Comparison of ENCODE assay signal across 10 cellular contexts in the genomic region with DNA sequence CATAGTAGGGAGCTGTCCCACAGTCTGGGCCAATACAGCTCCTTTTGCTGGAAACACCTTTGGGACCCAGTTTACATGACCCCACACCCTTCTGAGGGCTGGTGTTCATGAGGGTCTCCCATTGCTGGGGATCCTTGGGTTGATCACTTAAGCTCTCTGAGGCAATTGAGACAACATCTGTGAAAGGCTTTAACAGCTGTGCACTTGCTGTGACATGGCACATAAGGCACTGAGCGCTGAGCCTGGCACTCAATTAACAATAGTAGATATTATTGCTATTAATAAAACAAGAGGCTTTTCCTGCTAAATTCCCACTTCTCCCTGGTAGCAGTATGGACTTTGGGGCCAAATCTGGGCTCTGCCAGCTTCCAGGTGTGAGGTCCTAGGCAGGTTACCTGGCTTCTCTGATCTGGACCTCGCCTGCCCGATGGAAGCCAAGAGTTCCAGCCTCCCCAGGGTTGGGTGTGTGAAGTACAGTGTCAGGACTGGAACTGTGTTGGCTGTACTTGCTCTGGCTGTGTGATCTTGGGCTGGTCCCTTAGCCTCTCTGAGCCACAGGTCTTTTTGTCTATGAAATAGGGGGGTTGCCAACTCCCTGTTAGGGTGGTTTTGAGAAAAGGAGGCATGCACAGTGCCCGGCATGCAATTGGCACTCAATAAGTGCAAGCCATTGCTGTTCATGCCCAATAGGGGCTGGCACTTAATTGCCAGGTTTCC. TPM values are rescaled to one million over a fixed set of nuclear protein-coding genes. Genes with fewer than 3 reads are reported as not detected.
DNase-seq lines count a peak whose midpoint lies in the region; ATAC-seq and TF ChIP-seq lines count a peak whose summit lies in the region.
"Had no signal": no experiment of that assay in that cellular context is flagged by ENCODE, and none has a peak within 500 bp of the region (broad histone marks: within the 10 kb centered on the region; RNA-seq: fewer than 3 reads in every experiment).

No MANE protein-coding gene starts in this region.

- H3K27me3 ChIP-seq in GM06990 (replicated peaks; ENCODE audit: control insufficient read depth, insufficient read depth, low read length) (no peaks in the 10 kb centered on the region), Peyer's patch (no peaks in the 10 kb centered on the region), rectal smooth muscle tissue (ENCODE audit: control insufficient read depth, insufficient read depth, low read length) (no peaks in the 10 kb centered on the region)

- intact Hi-C loops in sciatic nerve (cut with DNase I) = no loop called here

- H3K4me1 ChIP-seq in Peyer's patch (peaks cover 0 to 85% (median 59%) of the 10 kb centered on the region in 4 donors), rectal smooth muscle tissue (ENCODE audit: control insufficient read depth, insufficient read depth, low read length) (peaks cover 2% of the 10 kb centered on the region)

- H3K27ac ChIP-seq in Peyer's patch = peak overlapping the region; percentile 68 to 93 (median 90)
- H3K27ac ChIP-seq in rectal smooth muscle tissue (ENCODE audit: low read depth, low read length) = no peak overlapping the region

- no peaks in the 10 kb centered on the region for H3K9me3 ChIP-seq in Peyer's patch

- H3K36me3 ChIP-seq in GM06990 (ENCODE audit: control insufficient read depth, insufficient read depth, low read length) (peaks cover 4% of the 10 kb centered on the region), Peyer's patch (no peaks in the 10 kb centered on the region), rectal smooth muscle tissue (ENCODE audit: control insufficient read depth, insufficient read depth, low read length) (no peaks in the 10 kb centered on the region)

- H3K4me3 ChIP-seq in GM06990 (replicated peaks; ENCODE audit: low read depth, low read length) (peak overlapping the region; percentile 83), Peyer's patch (peak overlapping the region in 3 of 4 donors; percentile 1 to 79 (median 20)), rectal smooth muscle tissue (ENCODE audit: low read length) (peak overlapping the region; percentile 24)

- DNase-seq in GM06990 (ENCODE audit: extremely low read depth, insufficient read length) (no peak), Peyer's patch (no peak), erythroblast (lab: John Stamatoyannopoulos, UW) (peak; percentile 36 to 57), sciatic nerve (ENCODE audit: low spot score) (no peak), omental fat pad (ENCODE audit: low spot score) (no peak), SKM-1 (lab: John Stamatoyannopoulos, UW; ENCODE audit: unreplicated experiment) (no peak)
- DNase-seq: NCI-H2107; stimulated activated CD4-positive, alpha-beta T cell treated with anti-CD3 and anti-CD28 coated beads, Interleukin-2, amount 100 ng/mL, for 48 hours had no signal

- ATAC-seq in sciatic nerve (no peak), omental fat pad (ENCODE audit: low FRiP score) (no peak), HG03175 (IDR thresholded peaks at IDR 0.05; ENCODE audit: unreplicated experiment) (no peak)

- TF ChIP-seq CTCF in GM06990 (IDR thresholded peaks at IDR 0.05; ENCODE audit: insufficient read depth, low read length, poor library complexity, severe bottlenecking) = no peak
- no peak for TF ChIP-seq CTCF in Peyer's patch (IDR thresholded peaks at IDR 0.05)
- TF ChIP-seq CTCF in omental fat pad (IDR thresholded peaks at IDR 0.05) = no peak

- H3K9ac ChIP-seq in rectal smooth muscle tissue (ENCODE audit: low read length) = no peak overlapping the region

- TF ChIP-seq POLR2A in Peyer's patch (IDR thresholded peaks at IDR 0.05) (no peak), erythroblast (IDR thresholded peaks at IDR 0.05; ENCODE audit: low read length) (no peak)

RNA-seq across cellular contexts. Expression of a gene that starts 3.1 kb away (rescaled TPM):
- total RNA-seq in Peyer's patch = 10 to 100 TPM in 2 of 4 donors, 1 to 10 TPM in 2; 4.4 to 37.1 (median 8.4) TPM
- 27.5 TPM for total RNA-seq in sciatic nerve
- total RNA-seq in omental fat pad = 10 to 100 TPM; 30.4 to 64.6 (median 48.3) TPM

RNA-seq across cellular contexts. Expression of a gene that starts 39.9 kb away (rescaled TPM):
- 10 to 100 TPM; 43.2 to 64.6 (median 51.0) TPM for total RNA-seq in Peyer's patch
- total RNA-seq in sciatic nerve = 12.0 TPM
- total RNA-seq in omental fat pad = 10 to 100 TPM in 1 of 4 donors, 1 to 10 TPM in 3; 5.5 to 14.6 (median 8.9) TPM

Comparison
In these comparisons a context has a peak if more than half of its experiments do, and no peak if none do; other contexts are left out.
1. DNase-seq: peak in erythroblast (2 of 2); none in GM06990 (single experiment), Peyer's patch (0 of 3), sciatic nerve (single experiment), omental fat pad (single experiment) and SKM-1 (single experiment).
2. H3K4me3 ChIP-seq: peak in every context shown above with its lines; median percentile 83 in GM06990; 24 in rectal smooth muscle tissue; 20 in Peyer's patch.